21 cellular contexts compared by ENCODE assay signal in the genomic region with DNA sequence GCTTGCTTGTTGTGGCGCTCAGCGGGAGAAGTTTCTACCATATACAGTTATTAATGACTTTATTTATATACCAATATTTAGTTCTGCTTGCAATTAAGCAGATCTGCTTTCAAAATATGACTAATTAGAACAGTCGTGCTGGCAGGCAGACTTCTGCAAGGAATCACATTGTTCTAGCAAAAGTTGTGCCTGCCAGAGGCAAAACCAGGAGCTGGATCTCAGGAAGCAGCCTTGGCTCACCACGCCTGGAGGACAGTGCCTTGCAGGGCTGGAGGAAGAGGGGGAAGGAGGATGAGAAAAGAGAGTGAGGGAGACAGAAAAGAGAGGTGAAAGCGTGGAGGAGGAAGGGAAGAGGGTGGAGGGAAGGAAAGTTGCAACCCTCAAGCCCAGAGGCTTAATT.
"Had no signal": no experiment of that assay in that cellular context is flagged by ENCODE, and none has a peak within 500 bp of the region (broad histone marks: within the 10 kb centered on the region; RNA-seq: fewer than 3 reads in every experiment).

No MANE protein-coding gene starts in this region.

- H3K36me3 ChIP-seq: SJSA1 had no signal

- H3K27me3 ChIP-seq: SJSA1 had no signal

- H3K4me1 ChIP-seq: SJSA1 had no signal

- H3K27ac ChIP-seq: HL-60, SJSA1, SK-N-MC had no signal

- H3K9me3 ChIP-seq: SJSA1 had no signal

- DNase-seq: KBM-7, MM.1S, NCI-H1092 treated with DMSO at 0.1 percent for 48 hours, NCI-H1436, NCI-H187, NCI-H2029, NCI-H2081 treated with DMSO at 0.1 percent for 48 hours, NCI-H2171, NCI-H226, NCI-H446, NCI-H510A, NCI-H524 treated with DMSO at 0.1 percent for 48 hours, NCI-H69, NCI-H774, Right ventricle myocardium superior, SIG-M5 had no signal

- FAIRE-seq: HTR-8/SVneo, RCC 7860 had no signal

- H3K4me3 ChIP-seq: SJSA1, SK-N-MC had no signal
